16 cellular contexts compared by ENCODE assay signal in the genomic region with DNA sequence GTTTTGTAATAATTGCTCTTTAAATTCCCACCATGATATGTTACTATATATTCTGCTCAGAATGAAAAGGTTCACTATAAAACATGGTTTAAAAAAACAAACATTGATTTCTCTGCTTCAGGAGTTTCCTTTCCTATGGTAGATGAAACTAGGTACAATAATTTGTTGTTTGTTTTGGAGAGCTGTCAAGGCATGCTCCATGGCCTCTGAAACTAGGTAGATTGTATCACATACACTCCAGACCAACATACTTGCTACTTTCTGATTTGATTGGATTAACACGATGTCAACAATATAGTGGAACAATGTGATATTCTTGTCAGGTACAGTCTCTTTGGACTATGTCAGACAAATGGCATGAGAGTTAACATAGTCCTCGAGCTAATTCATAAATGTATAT.
DNase-seq lines count a peak whose midpoint lies in the region; ATAC-seq, FAIRE-seq and TF ChIP-seq lines count a peak whose summit lies in the region.
"Had no signal": no experiment of that assay in that cellular context is flagged by ENCODE, and none has a peak within 500 bp of the region (broad histone marks: within the 10 kb centered on the region; RNA-seq: fewer than 3 reads in every experiment).

No MANE protein-coding gene starts in this region.

- H3K36me3 ChIP-seq in GM12878 (ENCODE audit: control insufficient read depth in 2 of 2, insufficient read depth in 2 of 2, low read length in 1 of 2) (no peaks in the 10 kb centered on the region), smooth muscle cell (ENCODE audit: low read depth) (no peaks in the 10 kb centered on the region)
- H3K36me3 ChIP-seq: HAP-1, SJCRH30 had no signal

- H3F3A ChIP-seq in smooth muscle cell (ENCODE audit: low read depth) = no peaks in the 10 kb centered on the region

- no peak overlapping the region for H3K9ac ChIP-seq in GM12878 (ENCODE audit: control insufficient read depth, insufficient read depth, low read length)
- H3K9ac ChIP-seq in smooth muscle cell (ENCODE audit: low read depth) = no peak overlapping the region

- 32% methylated on average over 2 of the region's 2 CpGs for WGBS in GM12878 (ENCODE audit: insufficient coverage, insufficient replicate concordance, low lambda C conversion rate, missing lambda C conversion rate)
- WGBS in smooth muscle cell (ENCODE audit: low lambda C conversion rate) = 96% methylated on average over 2 of the region's 2 CpGs

- H3K79me2 ChIP-seq in GM12878 (ENCODE audit: control insufficient read depth, insufficient read depth, low read length) = no peaks in the 10 kb centered on the region
- no peaks in the 10 kb centered on the region for H3K79me2 ChIP-seq in smooth muscle cell (ENCODE audit: low read depth)

- H3K4me2 ChIP-seq in GM12878 (ENCODE audit: control insufficient read depth, insufficient read depth) (no peak overlapping the region), smooth muscle cell (no peak overlapping the region)

- SMC1A ChIA-PET in GM12878 (lab: Charles Lee; ENCODE audit: uncharacterized antibody, unreplicated experiment) = interaction anchor here (1.0 kb wide), 1 partner anchor 27 kb away, joined by 3 read pairs; no protein-coding TSS in a partner anchor

- H3K27me3 ChIP-seq in GM12878 (replicated peaks in 1 of 2; ENCODE audit: control insufficient read depth in 2 of 2, insufficient read depth in 2 of 2, low read length in 1 of 2) = no peaks in the 10 kb centered on the region
- no peaks in the 10 kb centered on the region for H3K27me3 ChIP-seq in smooth muscle cell (ENCODE audit: low read depth)
- H3K27me3 ChIP-seq: SJCRH30 had no signal

- CTCF ChIA-PET in GM12878 (lab: Yijun Ruan, JAX) = no interaction called here

- BruUV-seq in GM12878 (replicated peaks; lab: Mats Ljungman, UMichigan) = no TSS peak

- no peak overlapping the region for H3K27ac ChIP-seq in GM12878 (ENCODE audit: control insufficient read depth, insufficient read depth)
- H3K27ac ChIP-seq in smooth muscle cell (ENCODE audit: low read depth) = no peak overlapping the region
- H3K27ac ChIP-seq: SJCRH30 had no signal

- no peaks in the 10 kb centered on the region for H3K4me1 ChIP-seq in GM12878 (ENCODE audit: control insufficient read depth, insufficient read depth, low read length)
- no peaks in the 10 kb centered on the region for H3K4me1 ChIP-seq in smooth muscle cell (ENCODE audit: low read depth)

- ATAC-seq in GM12878 (peak; percentile 22; the same call in 1 of the 3 replicates), GM18502 (IDR thresholded peaks at IDR 0.05; ENCODE audit: poor library complexity, unreplicated experiment) (no peak)
- ATAC-seq: Panc1 had no signal

- H3K4me3 ChIP-seq in GM12878 = no peak overlapping the region
- no peak overlapping the region for H3K4me3 ChIP-seq in smooth muscle cell
- H3K4me3 ChIP-seq: HAP-1, SJCRH30 had no signal

- H4K20me1 ChIP-seq in GM12878 (ENCODE audit: control insufficient read depth, insufficient read depth) (no peaks in the 10 kb centered on the region), smooth muscle cell (ENCODE audit: low read depth) (no peaks in the 10 kb centered on the region)

- TF ChIP-seq CTCF in GM12878 (IDR thresholded peaks at IDR 0.05 in 2 of 3, conservative IDR thresholded peaks at IDR 0.05 in 1 of 3; ENCODE audit: control insufficient read depth in 2 of 3, extremely low read depth in 1 of 3, insufficient read depth in 1 of 3, low read depth in 3 of 3, low read length in 3 of 3) (no peak), smooth muscle cell (IDR thresholded peaks at IDR 0.05; ENCODE audit: borderline replicate concordance, insufficient read depth, poor library complexity, severe bottlenecking) (no peak)

- DNase-seq in DMS53 (lab: John Stamatoyannopoulos, UW) (peak; percentile 44), NCI-H1105 treated with DMSO at 0.1 percent for 48 hours (lab: John Stamatoyannopoulos, UW) (peak; percentile 35), GM12878 (ENCODE audit: low read depth, low spot score) (no peak), smooth muscle cell (lab: John Stamatoyannopoulos, UW; ENCODE audit: unreplicated experiment) (no peak), NCI-H187 treated with DMSO at 0.1 percent for 48 hours (lab: John Stamatoyannopoulos, UW) (no peak)
- DNase-seq: ACHN, C1 segment of cervical spinal cord, NCI-H1436, NCI-H2029, NCI-H510A treated with DMSO at 0.1 percent for 48 hours, SJCRH30, T1000 had no signal

- RAD21 ChIA-PET in GM12878 (lab: Charles Lee; ENCODE audit: unreplicated experiment) = no interaction called here

- H2AFZ ChIP-seq in GM12878 (ENCODE audit: control insufficient read depth, low read depth, low read length) = no peak overlapping the region
- no peak overlapping the region for H2AFZ ChIP-seq in smooth muscle cell (ENCODE audit: low read depth)

- TF ChIP-seq RAD21 in GM12878 (IDR thresholded peaks at IDR 0.05; ENCODE audit: insufficient read depth, low read depth, low read length) = no peak

- H3K9me3 ChIP-seq in GM12878 (replicated peaks; ENCODE audit: control insufficient read depth, insufficient read depth, low read length) = no peaks in the 10 kb centered on the region
- no peaks in the 10 kb centered on the region for H3K9me3 ChIP-seq in smooth muscle cell (replicated peaks; ENCODE audit: low read depth)
- H3K9me3 ChIP-seq: HAP-1, SJCRH30 had no signal

- intact Hi-C loops in GM12878 (cut with micrococcal nuclease; ENCODE audit: unreplicated experiment) = no loop called here

- peak; percentile 13 for FAIRE-seq in G401.6 (lab: Jason Lieb, UNC)
- no peak for FAIRE-seq in GM12878 (lab: Jason Lieb, UNC)

- no peak for TF ChIP-seq POLR2A in GM12878 (IDR thresholded peaks at IDR 0.05; ENCODE audit: low read depth, low read length)

- POLR2A ChIA-PET in GM12878 (lab: Charles Lee) = no interaction called here

- in situ Hi-C loops in GM12878 (cut with MboI) = no loop called here

- no peak for TF ChIP-seq EP300 in GM12878 (IDR thresholded peaks at IDR 0.05; ENCODE audit: borderline replicate concordance in 1 of 2, control insufficient read depth in 1 of 2, low read depth in 2 of 2, low read length in 2 of 2)

TF ChIP-seq in GM12878, 131 proteins besides CTCF, POLR2A, EP300 and RAD21:
- TF ChIP-seq, protein P1, sequence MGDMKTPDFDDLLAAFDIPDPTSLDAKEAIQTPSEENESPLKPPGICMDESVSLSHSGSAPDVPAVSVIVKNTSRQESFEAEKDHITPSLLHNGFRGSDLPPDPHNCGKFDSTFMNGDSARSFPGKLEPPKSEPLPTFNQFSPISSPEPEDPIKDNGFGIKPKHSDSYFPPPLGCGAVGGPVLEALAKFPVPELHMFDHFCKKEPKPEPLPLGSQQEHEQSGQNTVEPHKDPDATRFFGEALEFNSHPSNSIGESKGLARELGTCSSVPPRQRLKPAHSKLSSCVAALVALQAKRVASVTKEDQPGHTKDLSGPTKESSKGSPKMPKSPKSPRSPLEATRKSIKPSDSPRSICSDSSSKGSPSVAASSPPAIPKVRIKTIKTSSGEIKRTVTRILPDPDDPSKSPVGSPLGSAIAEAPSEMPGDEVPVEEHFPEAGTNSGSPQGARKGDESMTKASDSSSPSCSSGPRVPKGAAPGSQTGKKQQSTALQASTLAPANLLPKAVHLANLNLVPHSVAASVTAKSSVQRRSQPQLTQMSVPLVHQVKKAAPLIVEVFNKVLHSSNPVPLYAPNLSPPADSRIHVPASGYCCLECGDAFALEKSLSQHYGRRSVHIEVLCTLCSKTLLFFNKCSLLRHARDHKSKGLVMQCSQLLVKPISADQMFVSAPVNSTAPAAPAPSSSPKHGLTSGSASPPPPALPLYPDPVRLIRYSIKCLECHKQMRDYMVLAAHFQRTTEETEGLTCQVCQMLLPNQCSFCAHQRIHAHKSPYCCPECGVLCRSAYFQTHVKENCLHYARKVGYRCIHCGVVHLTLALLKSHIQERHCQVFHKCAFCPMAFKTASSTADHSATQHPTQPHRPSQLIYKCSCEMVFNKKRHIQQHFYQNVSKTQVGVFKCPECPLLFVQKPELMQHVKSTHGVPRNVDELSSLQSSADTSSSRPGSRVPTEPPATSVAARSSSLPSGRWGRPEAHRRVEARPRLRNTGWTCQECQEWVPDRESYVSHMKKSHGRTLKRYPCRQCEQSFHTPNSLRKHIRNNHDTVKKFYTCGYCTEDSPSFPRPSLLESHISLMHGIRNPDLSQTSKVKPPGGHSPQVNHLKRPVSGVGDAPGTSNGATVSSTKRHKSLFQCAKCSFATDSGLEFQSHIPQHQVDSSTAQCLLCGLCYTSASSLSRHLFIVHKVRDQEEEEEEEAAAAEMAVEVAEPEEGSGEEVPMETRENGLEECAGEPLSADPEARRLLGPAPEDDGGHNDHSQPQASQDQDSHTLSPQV (IDR thresholded peaks at IDR 0.05) = no peak
- TF ChIP-seq SIX5 (IDR thresholded peaks at IDR 0.05; ENCODE audit: low read depth, low read length, severe bottlenecking) (no peak), ZNF207 (IDR thresholded peaks at IDR 0.05; ENCODE audit: borderline replicate concordance) (no peak)
TF ChIP-seq in GM12878: peak in this region for 0.

Comparison
In these comparisons a context has a peak if more than half of its experiments do, and no peak if none do; other contexts are left out.
1. DNase-seq: peak in DMS53 (single experiment) and NCI-H1105 treated with DMSO at 0.1 percent for 48 hours (single experiment); none in GM12878 (single experiment), smooth muscle cell (single experiment) and NCI-H187 treated with DMSO at 0.1 percent for 48 hours (single experiment).